Comparison of ENCODE assay signal across 12 cellular contexts in the genomic region with DNA sequence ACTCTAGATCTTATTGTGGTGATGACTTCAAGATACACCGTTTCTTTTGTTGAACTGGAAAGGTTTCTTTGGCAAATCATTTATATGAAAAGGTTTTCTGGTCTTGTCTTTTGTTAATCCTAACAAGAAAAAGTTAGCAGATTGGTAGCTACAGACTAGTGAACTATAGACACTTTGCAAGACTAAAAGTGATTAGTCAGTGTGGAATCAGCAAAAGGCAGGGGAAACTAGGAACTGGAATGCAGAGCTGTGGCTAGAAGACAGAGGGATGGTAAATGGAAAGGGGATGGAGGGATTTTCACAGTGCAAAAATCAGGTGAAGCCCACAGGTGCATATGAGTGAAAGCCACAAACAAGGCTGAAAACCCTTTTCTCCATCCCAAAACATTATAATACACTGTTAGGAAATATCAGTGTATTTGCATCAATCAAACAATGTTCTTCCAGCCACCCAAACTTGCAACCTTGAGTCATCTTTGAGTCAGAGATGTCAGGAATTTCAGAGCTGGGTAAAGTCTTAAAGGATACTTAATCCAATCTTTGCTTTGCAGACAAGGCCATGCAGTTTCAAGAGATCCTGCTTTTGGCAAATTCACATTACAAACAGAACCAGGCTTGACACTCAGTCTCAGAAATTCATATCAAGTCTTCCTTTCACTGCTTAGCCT. TPM values are rescaled to one million over a fixed set of nuclear protein-coding genes. Genes with fewer than 3 reads are reported as not detected.
A peak's percentile ranks its signal among the peaks of the same experiment; 100 is the strongest.
DNase-seq lines count a peak whose midpoint lies in the region; ATAC-seq, FAIRE-seq and TF ChIP-seq lines count a peak whose summit lies in the region.
"Had no signal": no experiment of that assay in that cellular context is flagged by ENCODE, and none has a peak within 500 bp of the region (broad histone marks: within the 10 kb centered on the region; RNA-seq: fewer than 3 reads in every experiment).

No MANE protein-coding gene starts in this region.

- CTCF ChIA-PET in WTC11 (lab: Charles Lee) = interaction anchor here (1.6 kb wide), 1 partner anchor 908 kb away, joined by 3 read pairs; no protein-coding TSS in a partner anchor

- H3K36me3 Mint-ChIP-seq in WTC11 (no peaks in the 10 kb centered on the region; the same call in 1 of the 2 replicates), type B pancreatic cell (no peaks in the 10 kb centered on the region)

- H3K27ac Mint-ChIP-seq in WTC11 (peak overlapping the region; percentile 90), type B pancreatic cell (peak overlapping the region; percentile 59)

- H3K27me3 Mint-ChIP-seq in WTC11 (ENCODE audit: low read depth) (peaks cover 6% of the 10 kb centered on the region), type B pancreatic cell (no peaks in the 10 kb centered on the region)

- DNase-seq in HK-2 (ENCODE audit: unreplicated experiment) (peak; percentile 11), WTC11 (ENCODE audit: low spot score) (no peak), fibroblast of the aortic adventitia (ENCODE audit: low read depth) (peak; percentile 83), type B pancreatic cell (ENCODE audit: extremely low spot score, unreplicated experiment) (no peak), GM19239 (ENCODE audit: insufficient read length, low spot score) (no peak), NCI-H82 treated with DMSO at 0.1 percent for 48 hours (lab: John Stamatoyannopoulos, UW; ENCODE audit: unreplicated experiment) (no peak)
- DNase-seq in stimulated activated CD4-positive, alpha-beta T cell treated with anti-CD3 and anti-CD28 coated beads, Interleukin-4, amount 100 ng/mL, for 24 hours = no peak
- DNase-seq: amygdala; NCI-H187 treated with DMSO at 0.1 percent for 48 hours; pancreas; stimulated activated naive CD4-positive, alpha-beta T cell treated with Interleukin-2 at 50 U/mL for 16 hours; T-helper 9 cell had no signal

- TF ChIP-seq CTCF in WTC11 (IDR thresholded peaks at IDR 0.05) (no peak), fibroblast of the aortic adventitia (IDR thresholded peaks at IDR 0.05; ENCODE audit: insufficient read depth, low read length) (no peak), type B pancreatic cell (conservative IDR thresholded peaks at IDR 0.05) (no peak)

- POLR2A ChIA-PET in WTC11 (lab: Charles Lee) = no interaction called here

- ATAC-seq in WTC11 = peak; percentile 40; the same call in 1 of the 2 replicates
- ATAC-seq: pancreas had no signal

- H3K9me3 Mint-ChIP-seq in WTC11 = peaks cover 3% of the 10 kb centered on the region; the same call in 1 of the 2 replicates
- H3K9me3 Mint-ChIP-seq in type B pancreatic cell = peaks cover 4% of the 10 kb centered on the region

- H3K4me1 Mint-ChIP-seq in WTC11 = peaks cover 75% of the 10 kb centered on the region
- peaks cover 18% of the 10 kb centered on the region for H3K4me1 Mint-ChIP-seq in type B pancreatic cell (ENCODE audit: unreplicated experiment)

- H3K4me3 Mint-ChIP-seq in WTC11 = no peak overlapping the region
- H3K4me3 Mint-ChIP-seq in type B pancreatic cell = no peak overlapping the region

- no peak overlapping the region for H3K4me3 ChIP-seq in fibroblast of the aortic adventitia (ENCODE audit: low read depth, low read length)
- H3K4me3 ChIP-seq: pancreas had no signal

- FAIRE-seq in GM19239 (lab: Jason Lieb, UNC) = no peak
- FAIRE-seq: pancreas had no signal

TF ChIP-seq in WTC11, 78 proteins besides CTCF, POLR2A, EP300 and RAD21 (continues in another document):
- TF ChIP-seq, protein P1, sequence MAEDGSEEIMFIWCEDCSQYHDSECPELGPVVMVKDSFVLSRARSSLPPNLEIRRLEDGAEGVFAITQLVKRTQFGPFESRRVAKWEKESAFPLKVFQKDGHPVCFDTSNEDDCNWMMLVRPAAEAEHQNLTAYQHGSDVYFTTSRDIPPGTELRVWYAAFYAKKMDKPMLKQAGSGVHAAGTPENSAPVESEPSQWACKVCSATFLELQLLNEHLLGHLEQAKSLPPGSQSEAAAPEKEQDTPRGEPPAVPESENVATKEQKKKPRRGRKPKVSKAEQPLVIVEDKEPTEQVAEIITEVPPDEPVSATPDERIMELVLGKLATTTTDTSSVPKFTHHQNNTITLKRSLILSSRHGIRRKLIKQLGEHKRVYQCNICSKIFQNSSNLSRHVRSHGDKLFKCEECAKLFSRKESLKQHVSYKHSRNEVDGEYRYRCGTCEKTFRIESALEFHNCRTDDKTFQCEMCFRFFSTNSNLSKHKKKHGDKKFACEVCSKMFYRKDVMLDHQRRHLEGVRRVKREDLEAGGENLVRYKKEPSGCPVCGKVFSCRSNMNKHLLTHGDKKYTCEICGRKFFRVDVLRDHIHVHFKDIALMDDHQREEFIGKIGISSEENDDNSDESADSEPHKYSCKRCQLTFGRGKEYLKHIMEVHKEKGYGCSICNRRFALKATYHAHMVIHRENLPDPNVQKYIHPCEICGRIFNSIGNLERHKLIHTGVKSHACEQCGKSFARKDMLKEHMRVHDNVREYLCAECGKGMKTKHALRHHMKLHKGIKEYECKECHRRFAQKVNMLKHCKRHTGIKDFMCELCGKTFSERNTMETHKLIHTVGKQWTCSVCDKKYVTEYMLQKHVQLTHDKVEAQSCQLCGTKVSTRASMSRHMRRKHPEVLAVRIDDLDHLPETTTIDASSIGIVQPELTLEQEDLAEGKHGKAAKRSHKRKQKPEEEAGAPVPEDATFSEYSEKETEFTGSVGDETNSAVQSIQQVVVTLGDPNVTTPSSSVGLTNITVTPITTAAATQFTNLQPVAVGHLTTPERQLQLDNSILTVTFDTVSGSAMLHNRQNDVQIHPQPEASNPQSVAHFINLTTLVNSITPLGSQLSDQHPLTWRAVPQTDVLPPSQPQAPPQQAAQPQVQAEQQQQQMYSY (CRISPR knock-in tag; IDR thresholded peaks at IDR 0.05) = no peak
- TF ChIP-seq AR (CRISPR knock-in tag; IDR thresholded peaks at IDR 0.05) = no peak
- TF ChIP-seq, protein P2, sequence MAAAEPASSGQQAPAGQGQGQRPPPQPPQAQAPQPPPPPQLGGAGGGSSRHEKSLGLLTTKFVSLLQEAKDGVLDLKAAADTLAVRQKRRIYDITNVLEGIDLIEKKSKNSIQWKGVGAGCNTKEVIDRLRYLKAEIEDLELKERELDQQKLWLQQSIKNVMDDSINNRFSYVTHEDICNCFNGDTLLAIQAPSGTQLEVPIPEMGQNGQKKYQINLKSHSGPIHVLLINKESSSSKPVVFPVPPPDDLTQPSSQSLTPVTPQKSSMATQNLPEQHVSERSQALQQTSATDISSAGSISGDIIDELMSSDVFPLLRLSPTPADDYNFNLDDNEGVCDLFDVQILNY (CRISPR knock-in tag; IDR thresholded peaks at IDR 0.05) = no peak
- TF ChIP-seq, protein P3, sequence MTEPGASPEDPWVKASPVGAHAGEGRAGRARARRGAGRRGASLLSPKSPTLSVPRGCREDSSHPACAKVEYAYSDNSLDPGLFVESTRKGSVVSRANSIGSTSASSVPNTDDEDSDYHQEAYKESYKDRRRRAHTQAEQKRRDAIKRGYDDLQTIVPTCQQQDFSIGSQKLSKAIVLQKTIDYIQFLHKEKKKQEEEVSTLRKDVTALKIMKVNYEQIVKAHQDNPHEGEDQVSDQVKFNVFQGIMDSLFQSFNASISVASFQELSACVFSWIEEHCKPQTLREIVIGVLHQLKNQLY (CRISPR knock-in tag; IDR thresholded peaks at IDR 0.05) = no peak
- TF ChIP-seq SMAD4 (CRISPR knock-in tag; IDR thresholded peaks at IDR 0.05) = no peak
- TF ChIP-seq STAT6 (CRISPR knock-in tag; conservative IDR thresholded peaks at IDR 0.05; ENCODE audit: low read depth) = no peak
- no peak for TF ChIP-seq ZNF263 (CRISPR knock-in tag; IDR thresholded peaks at IDR 0.05; ENCODE audit: low read depth)

RNA-seq across cellular contexts. Expression of gene PLK2, which starts 52.7 kb away (rescaled TPM):
- 26.3 to 37.1 TPM (median 29.1 TPM) in 3 replicates for total RNA-seq in WTC11 (2021)
- total RNA-seq in fibroblast of the aortic adventitia (ENCODE audit: low replicate concordance) = 400 and 1,041 TPM in 2 replicates
- total RNA-seq in type B pancreatic cell (ENCODE audit: low replicate concordance) = 307 and 460 TPM in 2 replicates

Comparison
In these comparisons a context has a peak if more than half of its experiments do, and no peak if none do; other contexts are left out.
1. DNase-seq: peak in HK-2 (single experiment) and fibroblast of the aortic adventitia (single experiment); none in WTC11 (single experiment), type B pancreatic cell (single experiment), stimulated activated CD4-positive, alpha-beta T cell treated with anti-CD3 and anti-CD28 coated beads, Interleukin-4, amount 100 ng/mL, for 24 hours (single experiment), GM19239 (single experiment) and NCI-H82 treated with DMSO at 0.1 percent for 48 hours (single experiment).